Comparison of ENCODE assay signal across 1 cellular context in genomic region chr2:56448999-56449431, GRCh38.
TF ChIP-seq lines count a peak whose summit lies in the region.

No MANE protein-coding gene starts in this region.

TF ChIP-seq in SK-N-SH treated with all-trans-retinoic acid at 6 μM for 48 hours, 23 proteins besides CTCF, POLR2A, EP300 and RAD21 (continued from another document):
- TF ChIP-seq CREB5 (CRISPR knock-in tag; IDR thresholded peaks at IDR 0.05; ENCODE audit: low read depth) (no peak), ZC3H10 (CRISPR knock-in tag; IDR thresholded peaks at IDR 0.05) (no peak), RARB (CRISPR knock-in tag; IDR thresholded peaks at IDR 0.05) (no peak), TSHZ2 (CRISPR knock-in tag; IDR thresholded peaks at IDR 0.05) (no peak), ZNF70 (CRISPR knock-in tag; IDR thresholded peaks at IDR 0.05) (no peak), TOX (CRISPR knock-in tag; IDR thresholded peaks at IDR 0.05; ENCODE audit: borderline replicate concordance) (no peak), OSR1 (CRISPR knock-in tag; IDR thresholded peaks at IDR 0.05) (no peak), POU6F1 (CRISPR knock-in tag; IDR thresholded peaks at IDR 0.05; ENCODE audit: borderline replicate concordance, low read depth) (no peak), ESRRG (CRISPR knock-in tag; IDR thresholded peaks at IDR 0.05) (no peak), CSDC2 (CRISPR knock-in tag; IDR thresholded peaks at IDR 0.05) (no peak), TCF4 (CRISPR knock-in tag; IDR thresholded peaks at IDR 0.05; ENCODE audit: borderline replicate concordance) (no peak), GLIS3 (CRISPR knock-in tag; IDR thresholded peaks at IDR 0.05) (no peak), CSRNP3 (CRISPR knock-in tag; IDR thresholded peaks at IDR 0.05) (no peak), ZFP3 (CRISPR knock-in tag; IDR thresholded peaks at IDR 0.05) (no peak), ZNF8 (CRISPR knock-in tag; IDR thresholded peaks at IDR 0.05) (no peak)
